10 cellular contexts compared by ENCODE assay signal in the genomic region with DNA sequence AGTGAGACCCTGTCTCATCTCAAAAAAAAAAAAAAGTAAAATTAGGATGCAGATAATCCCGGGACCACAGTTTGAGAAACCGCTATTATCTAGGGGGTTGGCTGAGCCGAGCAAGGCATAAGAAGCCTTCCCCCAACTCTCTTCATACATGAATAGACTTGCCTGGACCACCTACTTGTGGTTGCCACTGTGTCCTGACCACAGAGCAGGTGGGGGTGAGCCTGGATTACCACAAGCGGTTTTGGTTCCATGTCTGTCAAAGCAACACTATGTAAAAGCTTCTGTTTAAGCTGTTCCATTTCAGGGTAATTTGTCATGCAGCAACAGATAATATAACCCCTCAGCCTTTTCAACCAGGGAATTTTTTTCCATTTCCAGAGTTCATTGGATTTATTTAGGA. TPM values are rescaled to one million over a fixed set of nuclear protein-coding genes. Genes with fewer than 3 reads are reported as not detected.
DNase-seq lines count a peak whose midpoint lies in the region; ATAC-seq and TF ChIP-seq lines count a peak whose summit lies in the region.
"Had no signal": no experiment of that assay in that cellular context is flagged by ENCODE, and none has a peak within 500 bp of the region (broad histone marks: within the 10 kb centered on the region; RNA-seq: fewer than 3 reads in every experiment).

No MANE protein-coding gene starts in this region.

- H3K4me1 ChIP-seq in esophagus squamous epithelium (peaks cover 5 to 31% (median 10%) of the 10 kb centered on the region in 3 donors), testis (peaks cover 4% of the 10 kb centered on the region)

- intact Hi-C loops in esophagus squamous epithelium (cut with DNase I) = loop anchor here (5.0 kb wide), 1 partner anchor 81 kb away; no protein-coding TSS in a partner anchor
- intact Hi-C loops in testis (cut with DNase I; ENCODE audit: low total_unique reads) = loop anchor here (10.0 kb wide), 1 partner anchor 83 kb away; no protein-coding TSS in a partner anchor

- CTCF ChIA-PET in GM10248 (lab: Yijun Ruan, JAX) = interaction anchor here (0.7 to 2.4 kb wide), 6 partner anchors 11 to 169 kb away, joined by 3 to 10 read pairs (median 4); partner anchors contain the start of genes DHX34 and KPTN

- H3K4me3 ChIP-seq in esophagus squamous epithelium (no peak overlapping the region), testis (no peak overlapping the region)

- H3K27me3 ChIP-seq in esophagus squamous epithelium (peaks cover 0 to 13% (median 0%) of the 10 kb centered on the region in 4 donors), testis (no peaks in the 10 kb centered on the region)

- ATAC-seq in HG03457 (IDR thresholded peaks at IDR 0.05; ENCODE audit: unreplicated experiment) = peak; percentile 25

- TF ChIP-seq CTCF in GM10248 (IDR thresholded peaks at IDR 0.05; ENCODE audit: control extremely low read depth, extremely low read depth, low read depth, missing control alignments) (no peak), esophagus squamous epithelium (IDR thresholded peaks at IDR 0.05) (no peak), testis (IDR thresholded peaks at IDR 0.05) (no peak)

- TF ChIP-seq POLR2A in esophagus squamous epithelium (IDR thresholded peaks at IDR 0.05) (no peak), testis (IDR thresholded peaks at IDR 0.05) (no peak)

- DNase-seq in GM10248 (ENCODE audit: extremely low spot score) (peak; percentile 75), activated T-cell treated with anti-CD3 and anti-CD28 coated beads for 48 hours (ENCODE audit: low read depth) (peak; percentile 47), SK-N-DZ (ENCODE audit: low spot score) (no peak), C1 segment of cervical spinal cord (lab: John Stamatoyannopoulos, UW) (no peak), esophagus squamous epithelium (lab: John Stamatoyannopoulos, UW) (no peak), testis (no peak)
- peak; percentile 60 for DNase-seq in stimulated activated CD4-positive, alpha-beta T cell treated with anti-CD3 and anti-CD28 coated beads, Interleukin-15, amount 100 ng/mL, for 24 hours
- DNase-seq: NCI-H2227 treated with DMSO at 0.1 percent for 48 hours had no signal

- POLR2A ChIA-PET in GM10248 (lab: Yijun Ruan, JAX) = no interaction called here

- H3K9me3 ChIP-seq in esophagus squamous epithelium (no peaks in the 10 kb centered on the region), testis (no peaks in the 10 kb centered on the region)

- H3K36me3 ChIP-seq in esophagus squamous epithelium (no peaks in the 10 kb centered on the region), testis (ENCODE audit: low read depth, missing control alignments) (no peaks in the 10 kb centered on the region)

- H3K27ac ChIP-seq in esophagus squamous epithelium (no peak overlapping the region), testis (no peak overlapping the region)

- WGBS in esophagus squamous epithelium, 2 donors = 43 to 44% methylated on average over 4 of the region's 4 CpGs
- WGBS in testis, 2 donors = 66 to 80% methylated on average over 4 of the region's 4 CpGs

RNA-seq across cellular contexts. Expression of gene NAPA, which starts 3.3 kb away (rescaled TPM):
- polyA plus RNA-seq in SK-N-DZ (2014; cell fraction: cytosol; rRNA removed) = 37.1 and 51.7 TPM in 2 replicates
- 36.0 and 54.8 TPM in 2 replicates for polyA plus RNA-seq in SK-N-DZ (2014; cell fraction: nucleus; rRNA removed)
- total RNA-seq in esophagus squamous epithelium (100 to 1,000 TPM; 106 to 178 (median 125) TPM), testis (100 to 1,000 TPM; 227 to 257 TPM)
- polyA plus RNA-seq in testis (ENCODE audit: insufficient read depth, low read depth, low replicate concordance) = 194 TPM

RNA-seq across cellular contexts. Expression of gene KPTN, which starts 34.1 kb away (rescaled TPM):
- 7.1 and 8.8 TPM in 2 replicates for polyA plus RNA-seq in SK-N-DZ (2014; cell fraction: cytosol; rRNA removed)
- polyA plus RNA-seq in SK-N-DZ (2014; cell fraction: nucleus; rRNA removed) = 34.9 and 43.2 TPM in 2 replicates
- total RNA-seq in esophagus squamous epithelium (1 to 10 TPM; 5.6 to 9.4 (median 8.4) TPM), testis (10 to 100 TPM; 12.9 to 30.0 TPM)
- 13.5 TPM for polyA plus RNA-seq in testis (ENCODE audit: insufficient read depth, low read depth, low replicate concordance)

RNA-seq across cellular contexts. Expression of gene SLC8A2, which starts 46.4 kb away (rescaled TPM):
- polyA plus RNA-seq in SK-N-DZ (2014; cell fraction: cytosol; rRNA removed) = 0.07 and 0.32 TPM in 2 replicates
- polyA plus RNA-seq in SK-N-DZ (2014; cell fraction: nucleus; rRNA removed) = 0.66 TPM in 1 of 2 replicates, not detected in the other
- total RNA-seq in esophagus squamous epithelium (1 to 10 TPM in 2 of 4 donors, under 1 TPM in 1, not detected in 1; 0.08 to 5.0 (median 3.6) TPM), testis (10 to 100 TPM in 1 of 2 donors, 1 to 10 TPM in 1; 5.0 to 12.9 TPM)
- 4.2 TPM for polyA plus RNA-seq in testis (ENCODE audit: insufficient read depth, low read depth, low replicate concordance)
- total RNA-seq: pulmonary artery endothelial cell had no signal

RNA-seq across cellular contexts. Expression of gene ZNF541, which starts 54.8 kb away (rescaled TPM):
- polyA plus RNA-seq in SK-N-DZ (2014; cell fraction: cytosol; rRNA removed) = 0.05 TPM in 1 of 2 replicates, not detected in the other
- not detected in 2 replicates for polyA plus RNA-seq in SK-N-DZ (2014; cell fraction: nucleus; rRNA removed)
- total RNA-seq in esophagus squamous epithelium (under 1 TPM in 1 of 4 donors, not detected in 3; 0.04 TPM), testis (10 to 100 TPM; 30.4 to 51.5 TPM)
- polyA plus RNA-seq in testis (ENCODE audit: insufficient read depth, low read depth, low replicate concordance) = 42.0 TPM

Comparison
In these comparisons a context has a peak if more than half of its experiments do, and no peak if none do; other contexts are left out.
1. DNase-seq: peak in GM10248 (single experiment), activated T-cell treated with anti-CD3 and anti-CD28 coated beads for 48 hours (single experiment) and stimulated activated CD4-positive, alpha-beta T cell treated with anti-CD3 and anti-CD28 coated beads, Interleukin-15, amount 100 ng/mL, for 24 hours (single experiment); none in SK-N-DZ (single experiment), C1 segment of cervical spinal cord (0 of 14), esophagus squamous epithelium (single experiment) and testis (single experiment).